In genomic region chr5:154857534-154858250, GRCh38 we compare ENCODE assay signal across 8 cellular contexts. TPM values are rescaled to one million over a fixed set of nuclear protein-coding genes. Genes with fewer than 3 reads are reported as not detected.
DNase-seq lines count a peak whose midpoint lies in the region; ATAC-seq and TF ChIP-seq lines count a peak whose summit lies in the region.

No MANE protein-coding gene starts in this region.

- under 1% methylated on average over 57 of the region's 57 CpGs for WGBS in thymus

- peaks cover 9% of the 10 kb centered on the region for H3K4me1 ChIP-seq in thymus (ENCODE audit: control insufficient read depth, insufficient read depth, low read length)

- peak overlapping the region; percentile 98 for H3K4me3 Mint-ChIP-seq in activated naive CD8-positive, alpha-beta T cell
- H3K4me3 Mint-ChIP-seq in glutamatergic neuron (ENCODE audit: unreplicated experiment) (peak overlapping the region; percentile 98), osteocyte (ENCODE audit: unreplicated experiment) (peak overlapping the region; percentile 92)

- no peak for TF ChIP-seq CTCF in HFF-Myc (IDR thresholded peaks at IDR 0.05; ENCODE audit: low read depth, low read length, missing control alignments)
- peak; percentile 23 for TF ChIP-seq CTCF in glutamatergic neuron (IDR thresholded peaks at IDR 0.05; ENCODE audit: partially characterized antibody, unreplicated experiment)
- TF ChIP-seq CTCF in osteocyte (IDR thresholded peaks at IDR 0.05) = peak; percentile 28

- peak overlapping the region; percentile 98 for H3K27ac Mint-ChIP-seq in activated naive CD8-positive, alpha-beta T cell
- H3K27ac Mint-ChIP-seq in glutamatergic neuron (ENCODE audit: unreplicated experiment) = peak overlapping the region; percentile 94
- peak overlapping the region; percentile 100 for H3K27ac Mint-ChIP-seq in osteocyte (ENCODE audit: unreplicated experiment)

- H3K27me3 ChIP-seq in thymus (ENCODE audit: control insufficient read depth, insufficient read depth) = no peaks in the 10 kb centered on the region

- DNase-seq in GM04504 (ENCODE audit: low read depth) (peak; percentile 92), HFF-Myc (ENCODE audit: extremely low read depth, low read depth) (peak; percentile 88), MV-4-11 (lab: John Stamatoyannopoulos, UW) (peak; percentile 97), glutamatergic neuron (peak; percentile 94), osteocyte (ENCODE audit: extremely low spot score, unreplicated experiment) (peak; percentile 98)

- H3K9me3 Mint-ChIP-seq in activated naive CD8-positive, alpha-beta T cell (ENCODE audit: low read depth) = no peaks in the 10 kb centered on the region
- peaks cover 11% of the 10 kb centered on the region for H3K9me3 Mint-ChIP-seq in glutamatergic neuron (ENCODE audit: unreplicated experiment)
- no peaks in the 10 kb centered on the region for H3K9me3 Mint-ChIP-seq in osteocyte (ENCODE audit: unreplicated experiment)

- H3K4me1 Mint-ChIP-seq in activated naive CD8-positive, alpha-beta T cell (ENCODE audit: low read depth) = peaks cover 38% of the 10 kb centered on the region
- H3K4me1 Mint-ChIP-seq in glutamatergic neuron (ENCODE audit: low read depth, unreplicated experiment) (peaks cover 16% of the 10 kb centered on the region), osteocyte (ENCODE audit: unreplicated experiment) (peaks cover 38% of the 10 kb centered on the region)

- H3K27ac ChIP-seq in thymus (ENCODE audit: low read depth) = peak overlapping the region; percentile 100

- no peaks in the 10 kb centered on the region for H3K36me3 ChIP-seq in thymus (ENCODE audit: control insufficient read depth, insufficient read depth)

- peak; percentile 90 for ATAC-seq in SK-N-SH treated with all-trans-retinoic acid at 6 μM for 48 hours

- H3K9me3 ChIP-seq in thymus (ENCODE audit: control insufficient read depth) = no peaks in the 10 kb centered on the region

- H3K36me3 Mint-ChIP-seq in activated naive CD8-positive, alpha-beta T cell = peaks cover under 1% of the 10 kb centered on the region
- no peaks in the 10 kb centered on the region for H3K36me3 Mint-ChIP-seq in glutamatergic neuron (ENCODE audit: unreplicated experiment)
- H3K36me3 Mint-ChIP-seq in osteocyte (ENCODE audit: unreplicated experiment) = peaks cover 3% of the 10 kb centered on the region

- H3K27me3 Mint-ChIP-seq in activated naive CD8-positive, alpha-beta T cell = no peaks in the 10 kb centered on the region
- H3K27me3 Mint-ChIP-seq in glutamatergic neuron (ENCODE audit: unreplicated experiment) = peaks cover 14% of the 10 kb centered on the region
- H3K27me3 Mint-ChIP-seq in osteocyte (ENCODE audit: unreplicated experiment) = no peaks in the 10 kb centered on the region

- H3K4me3 ChIP-seq in HFF-Myc (replicated peaks; ENCODE audit: low read depth, low read length) (peak overlapping the region; percentile 85), thymus (ENCODE audit: low read length) (peak overlapping the region; percentile 88)

TF ChIP-seq in SK-N-SH treated with all-trans-retinoic acid at 6 μM for 48 hours, 23 proteins besides CTCF, POLR2A, EP300 and RAD21:
- TF ChIP-seq TCF4 (CRISPR knock-in tag; IDR thresholded peaks at IDR 0.05; ENCODE audit: borderline replicate concordance) = peak; percentile 33; the same call in 1 of the 2 replicates
- 0 out of 2 replicates have a peak, but pooled peaks have one; percentile 13 for TF ChIP-seq ZFP3 (CRISPR knock-in tag; IDR thresholded peaks at IDR 0.05)
- TF ChIP-seq, protein P1, sequence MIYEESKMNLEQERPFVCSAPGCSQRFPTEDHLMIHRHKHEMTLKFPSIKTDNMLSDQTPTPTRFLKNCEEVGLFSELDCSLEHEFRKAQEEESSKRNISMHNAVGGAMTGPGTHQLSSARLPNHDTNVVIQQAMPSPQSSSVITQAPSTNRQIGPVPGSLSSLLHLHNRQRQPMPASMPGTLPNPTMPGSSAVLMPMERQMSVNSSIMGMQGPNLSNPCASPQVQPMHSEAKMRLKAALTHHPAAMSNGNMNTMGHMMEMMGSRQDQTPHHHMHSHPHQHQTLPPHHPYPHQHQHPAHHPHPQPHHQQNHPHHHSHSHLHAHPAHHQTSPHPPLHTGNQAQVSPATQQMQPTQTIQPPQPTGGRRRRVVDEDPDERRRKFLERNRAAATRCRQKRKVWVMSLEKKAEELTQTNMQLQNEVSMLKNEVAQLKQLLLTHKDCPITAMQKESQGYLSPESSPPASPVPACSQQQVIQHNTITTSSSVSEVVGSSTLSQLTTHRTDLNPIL (CRISPR knock-in tag; IDR thresholded peaks at IDR 0.05; ENCODE audit: low read depth) = no peak
- TF ChIP-seq POU6F1 (CRISPR knock-in tag; IDR thresholded peaks at IDR 0.05; ENCODE audit: borderline replicate concordance, low read depth) = peak; percentile 43; the same call in 1 of the 2 replicates
- TF ChIP-seq PATZ1 (CRISPR knock-in tag; IDR thresholded peaks at IDR 0.05; ENCODE audit: borderline replicate concordance) = peak; percentile 97
- 0 out of 2 replicates have a peak, but pooled peaks have one; percentile 22 for TF ChIP-seq TSHZ2 (CRISPR knock-in tag; IDR thresholded peaks at IDR 0.05)
- TF ChIP-seq GLIS3 (CRISPR knock-in tag; IDR thresholded peaks at IDR 0.05) = no peak; the same call in 1 of the 2 replicates

RNA-seq across cellular contexts. Expression of gene CNOT8, which starts 0.7 kb away (rescaled TPM):
- total RNA-seq in glutamatergic neuron (ENCODE audit: unreplicated experiment) (54.7 TPM), osteocyte (49.2 and 61.1 TPM in 2 replicates)
- polyA plus RNA-seq in thymus = 98.2 TPM

RNA-seq across cellular contexts. Expression of gene FAXDC2, which starts 7.3 kb away (rescaled TPM):
- 0.66 TPM for total RNA-seq in glutamatergic neuron (ENCODE audit: unreplicated experiment)
- 23.7 and 25.7 TPM in 2 replicates for total RNA-seq in osteocyte
- 17.6 TPM for polyA plus RNA-seq in thymus

Comparison
In these comparisons a context has a peak if more than half of its experiments do, and no peak if none do; other contexts are left out.
1. Peak in every context shown above with its lines: DNase-seq, ATAC-seq, H3K4me3 ChIP-seq and H3K27ac ChIP-seq.
2. RNA of gene FAXDC2, which starts 7.3 kb away (total RNA-seq): 23.7 to 25.7 TPM in osteocyte; 0.66 TPM in glutamatergic neuron (single experiment); every median in the first group is over 10 times any median in the second.